8 cellular contexts compared by ENCODE assay signal in genomic region chr17:43170766-43171681, GRCh38. TPM values are rescaled to one million over a fixed set of nuclear protein-coding genes. Genes with fewer than 3 reads are reported as not detected.
DNase-seq lines count a peak whose midpoint lies in the region; ATAC-seq and TF ChIP-seq lines count a peak whose summit lies in the region.

Gene NBR1 (plus strand): TSS chr17:43171214. CDS start chr17:43175800, 4,586 bp downstream.

- TF ChIP-seq CTCF in CD14-positive monocyte (IDR thresholded peaks at IDR 0.05): no peak

- H3K9me3 Mint-ChIP-seq in CD14-positive monocyte: no peaks in the 10 kb centered on the region
- no peaks in the 10 kb centered on the region for H3K9me3 Mint-ChIP-seq in activated CD4-positive, alpha-beta T cell treated with anti-CD3 and anti-CD28 coated beads, Interleukin-2, amount 10 ng/mL, durations not matched to agents 24 days and 14 days

- H3K27me3 Mint-ChIP-seq in CD14-positive monocyte (ENCODE audit: low read depth in 3 of 3): no peaks in the 10 kb centered on the region
- no peaks in the 10 kb centered on the region for H3K27me3 Mint-ChIP-seq in activated CD4-positive, alpha-beta T cell treated with anti-CD3 and anti-CD28 coated beads, Interleukin-2, amount 10 ng/mL, durations not matched to agents 24 days and 14 days

- DNase-seq in CD14-positive monocyte (ENCODE audit: low spot score) (peak; percentile 96), NCI-H526 treated with DMSO at 0.1 percent for 48 hours (lab: John Stamatoyannopoulos, UW) (peak; percentile 94), dedifferentiated amniotic fluid mesenchymal stem cell (ENCODE audit: extremely low spot score) (peak; percentile 98), left kidney (ENCODE audit: low read depth, low spot score) (peak; percentile 100)
- peak; percentile 99 for DNase-seq in activated CD4-positive, alpha-beta T cell treated with anti-CD3 and anti-CD28 coated beads, Interleukin-2, amount 10 ng/mL, durations not matched to agents 24 days and 14 days
- DNase-seq in stimulated activated CD4-positive, alpha-beta T cell treated with anti-CD3 and anti-CD28 coated beads, Interleukin-2, amount 100 ng/mL, for 24 hours: peak; percentile 92 to 94

- H3K4me1 Mint-ChIP-seq in CD14-positive monocyte: peaks cover 18% of the 10 kb centered on the region
- peaks cover 30% of the 10 kb centered on the region for H3K4me1 Mint-ChIP-seq in activated CD4-positive, alpha-beta T cell treated with anti-CD3 and anti-CD28 coated beads, Interleukin-2, amount 10 ng/mL, durations not matched to agents 24 days and 14 days

- intact Hi-C loops in CD14-positive monocyte (cut with micrococcal nuclease): loop anchor here (1.0 to 10.0 kb wide), 5 partner anchors 46 to 339 kb away; partner anchors contain the start of genes BRCA1 (in 2 of the 2), PSME3 (in 1 of the 2), RND2 (in 1 of the 2) and VAT1 (in 1 of the 2)
- intact Hi-C loops in activated CD4-positive, alpha-beta T cell treated with anti-CD3 and anti-CD28 coated beads, Interleukin-2, amount 10 ng/mL, durations not matched to agents 24 days and 14 days (cut with micrococcal nuclease): loop anchor here (1.0 kb wide), 5 partner anchors 40 to 189 kb away; partner anchors contain the start of genes BRCA1 and TMEM106A

- ATAC-seq in GM19351 (IDR thresholded peaks at IDR 0.05; ENCODE audit: unreplicated experiment) (peak; percentile 83), HG03520 (IDR thresholded peaks at IDR 0.05; ENCODE audit: unreplicated experiment) (peak; percentile 77)

- no peak within 1 kb of the TSS for H3K4me3 Mint-ChIP-seq in CD14-positive monocyte
- no peak within 1 kb of the TSS for H3K4me3 Mint-ChIP-seq in activated CD4-positive, alpha-beta T cell treated with anti-CD3 and anti-CD28 coated beads, Interleukin-2, amount 10 ng/mL, durations not matched to agents 24 days and 14 days

- peaks cover 10 to 25% of the 10 kb centered on the region in 2 donors for H3K36me3 Mint-ChIP-seq in CD14-positive monocyte
- peaks cover 16% of the 10 kb centered on the region for H3K36me3 Mint-ChIP-seq in activated CD4-positive, alpha-beta T cell treated with anti-CD3 and anti-CD28 coated beads, Interleukin-2, amount 10 ng/mL, durations not matched to agents 24 days and 14 days (ENCODE audit: low read depth)

- H3K27ac Mint-ChIP-seq in CD14-positive monocyte: no peak within 1 kb of the TSS
- no peak within 1 kb of the TSS for H3K27ac Mint-ChIP-seq in activated CD4-positive, alpha-beta T cell treated with anti-CD3 and anti-CD28 coated beads, Interleukin-2, amount 10 ng/mL, durations not matched to agents 24 days and 14 days

RNA-seq across cellular contexts. Expression of gene NBR1, which starts in this region (rescaled TPM):
- 10 to 100 TPM; 64.0 to 88.5 TPM for polyA plus RNA-seq in CD14-positive monocyte
- 51.2 and 53.5 TPM in 2 replicates for total RNA-seq in activated CD4-positive, alpha-beta T cell treated with anti-CD3 and anti-CD28 coated beads, Interleukin-2, amount 10 ng/mL, durations not matched to agents 24 days and 14 days

Comparison
In these comparisons a context has a peak if more than half of its experiments do, and no peak if none do; other contexts are left out.
1. Peak in every context shown above with its lines: DNase-seq and ATAC-seq.